ENCODE assay signal across 16 cellular contexts in the genomic region with DNA sequence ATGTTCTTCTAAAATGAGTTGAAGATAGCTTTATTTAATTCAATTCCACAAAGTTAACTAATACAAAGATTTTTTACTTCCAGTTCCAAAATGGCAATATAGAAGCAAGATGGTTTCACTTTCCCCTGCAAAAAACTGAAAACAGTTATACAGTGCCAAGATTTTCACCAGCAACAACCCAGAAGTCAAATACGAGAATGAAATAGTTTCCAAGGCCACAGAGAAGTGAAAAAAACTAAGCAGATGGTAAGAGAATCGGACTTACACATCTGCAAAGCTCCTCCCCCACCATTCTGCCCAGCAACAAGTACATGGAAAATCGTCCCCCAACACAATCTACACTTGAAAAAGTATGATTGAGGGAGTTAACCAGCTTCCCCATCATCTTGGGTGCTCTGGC. TPM values are rescaled to one million over a fixed set of nuclear protein-coding genes. Genes with fewer than 3 reads are reported as not detected.
DNase-seq lines count a peak whose midpoint lies in the region; ATAC-seq and TF ChIP-seq lines count a peak whose summit lies in the region.
"Had no signal": no experiment of that assay in that cellular context is flagged by ENCODE, and none has a peak within 500 bp of the region (broad histone marks: within the 10 kb centered on the region; RNA-seq: fewer than 3 reads in every experiment).

No MANE protein-coding gene starts in this region.

- H3K4me1 ChIP-seq in endodermal cell (ENCODE audit: control insufficient read depth, insufficient read depth, low read length) = no peaks in the 10 kb centered on the region
- H3K4me1 ChIP-seq: BE2C had no signal

- no peak overlapping the region for H3K4me3 ChIP-seq in endodermal cell (ENCODE audit: low read length)

- H3K9ac ChIP-seq in endodermal cell (ENCODE audit: extremely low read depth, low read length, poor library complexity, severe bottlenecking) = no peak overlapping the region

- DNase-seq in Daoy (ENCODE audit: low read depth) (peak; percentile 14), T-helper 17 cell (no peak), memory B cell (ENCODE audit: low spot score in 2 of 2) (no peak), endodermal cell (no peak), midbrain (lab: John Stamatoyannopoulos, UW) (no peak)
- no peak for DNase-seq in stimulated activated CD4-positive, alpha-beta T cell treated with anti-CD3 and anti-CD28 coated beads, Interleukin-12 subunit alpha, Interleukin-12 subunit beta, amount 100 ng/mL, for 4 hours
- no peak for DNase-seq in activated CD8-positive, alpha-beta memory T cell treated with anti-CD3 and anti-CD28 coated beads for 24 hours
- DNase-seq: BE2C, HCEC 1CT, IMR-90, NCI-H146, NCI-H2081 treated with DMSO at 0.1 percent for 48 hours, NCI-H2227 treated with DMSO at 0.1 percent for 48 hours, NCI-H524 treated with DMSO at 0.1 percent for 48 hours, SHP77 treated with DMSO at 0.1 percent for 48 hours had no signal

- no peaks in the 10 kb centered on the region for H3K36me3 ChIP-seq in endodermal cell (ENCODE audit: control insufficient read depth, insufficient read depth, low read length)
- H3K36me3 ChIP-seq: BE2C had no signal

- no peaks in the 10 kb centered on the region for H3K9me3 ChIP-seq in T-helper 17 cell (ENCODE audit: control insufficient read depth, low read length, poor library complexity, severe bottlenecking)
- no peaks in the 10 kb centered on the region for H3K9me3 ChIP-seq in endodermal cell (ENCODE audit: control insufficient read depth, low read length)
- H3K9me3 ChIP-seq: BE2C had no signal

- H3K9me3 Mint-ChIP-seq in memory B cell (no peaks in the 10 kb centered on the region), endodermal cell (peaks cover 11% of the 10 kb centered on the region)

- H3K4me3 Mint-ChIP-seq in T-helper 17 cell = no peak overlapping the region
- H3K4me3 Mint-ChIP-seq in memory B cell = peak overlapping the region; percentile 5
- H3K4me3 Mint-ChIP-seq in endodermal cell = no peak overlapping the region

- TF ChIP-seq CTCF in endodermal cell (conservative IDR thresholded peaks at IDR 0.05) = no peak

- ATAC-seq in HG02798 (IDR thresholded peaks at IDR 0.05; ENCODE audit: poor library complexity, unreplicated experiment) (peak; percentile 47), T-helper 17 cell (no peak), memory B cell (ENCODE audit: low read depth) (no peak)

- no peak overlapping the region for H3K27ac ChIP-seq in endodermal cell (ENCODE audit: low read depth, low read length)

- WGBS in endodermal cell (ENCODE audit: insufficient coverage in 1 of 2, insufficient read length in 1 of 2), 2 experiments = 91% methylated on average over 3 of the region's 3 CpGs; no CpG with 5 or more reads in 1 of the 2 experiments

- H3K27me3 ChIP-seq in endodermal cell (ENCODE audit: control insufficient read depth, insufficient read depth, low read length, poor library complexity, severe bottlenecking) = no peaks in the 10 kb centered on the region
- H3K27me3 ChIP-seq: BE2C had no signal

- H3K27me3 Mint-ChIP-seq in T-helper 17 cell (peaks cover 20% of the 10 kb centered on the region), memory B cell (peaks cover 11% of the 10 kb centered on the region), endodermal cell (ENCODE audit: insufficient read depth) (peaks cover 3% of the 10 kb centered on the region)

- H3K36me3 Mint-ChIP-seq in T-helper 17 cell (ENCODE audit: low read depth) (peaks cover 1% of the 10 kb centered on the region), memory B cell (no peaks in the 10 kb centered on the region), endodermal cell (ENCODE audit: low read depth) (no peaks in the 10 kb centered on the region)

- no peaks in the 10 kb centered on the region for H3K4me1 Mint-ChIP-seq in T-helper 17 cell
- peaks cover 6% of the 10 kb centered on the region for H3K4me1 Mint-ChIP-seq in memory B cell
- H3K4me1 Mint-ChIP-seq in endodermal cell = no peaks in the 10 kb centered on the region

- H3K27ac Mint-ChIP-seq in T-helper 17 cell = peak overlapping the region; percentile 46
- H3K27ac Mint-ChIP-seq in memory B cell = no peak overlapping the region
- H3K27ac Mint-ChIP-seq in endodermal cell = no peak overlapping the region

RNA-seq across cellular contexts. Expression of a gene that starts 30.3 kb away (rescaled TPM):
- 0.36 TPM in 1 of 2 replicates, not detected in the other for total RNA-seq in Daoy (2014; rRNA removed; shearing (Covaris generic))
- total RNA-seq in T-helper 17 cell (1 to 10 TPM in 1 of 2 donors, under 1 TPM in 1; 0.52 to 3.3 TPM), endodermal cell (10 to 100 TPM; 79.4 to 86.0 TPM)
- 8.0 TPM for polyA plus RNA-seq in endodermal cell (2013, experiment 1 of 2)
- polyA plus RNA-seq in endodermal cell (2013, experiment 2 of 2) = 7.0 TPM
- total RNA-seq: IMR-90 had no signal

RNA-seq across cellular contexts. Expression of a gene that starts 34.5 kb away (rescaled TPM):
- total RNA-seq in Daoy (2014; rRNA removed; shearing (Covaris generic)) = not detected in 2 replicates
- total RNA-seq in T-helper 17 cell (not detected), endodermal cell (not detected)
- polyA plus RNA-seq in endodermal cell (2013, experiment 1 of 2) = not detected
- not detected for polyA plus RNA-seq in endodermal cell (2013, experiment 2 of 2)
- total RNA-seq: IMR-90 had no signal
- polyA plus RNA-seq: IMR-90 had no signal

RNA-seq across cellular contexts. Expression of a gene that starts 53.1 kb away (rescaled TPM):
- not detected in 2 replicates for total RNA-seq in Daoy (2014; rRNA removed; shearing (Covaris generic))
- total RNA-seq in T-helper 17 cell (not detected), endodermal cell (not detected)
- not detected for polyA plus RNA-seq in endodermal cell (2013, experiment 1 of 2)
- not detected for polyA plus RNA-seq in endodermal cell (2013, experiment 2 of 2)
- total RNA-seq: IMR-90 had no signal
- polyA plus RNA-seq: IMR-90 had no signal

RNA-seq across cellular contexts. Expression of a gene that starts 58.9 kb away (rescaled TPM):
- total RNA-seq in Daoy (2014; rRNA removed; shearing (Covaris generic)) = 0.06 TPM in 1 of 2 replicates, not detected in the other
- total RNA-seq in T-helper 17 cell (not detected), endodermal cell (under 1 TPM; 0.15 to 0.22 TPM)
- not detected for polyA plus RNA-seq in endodermal cell (2013, experiment 1 of 2)
- polyA plus RNA-seq in endodermal cell (2013, experiment 2 of 2) = not detected
- total RNA-seq: IMR-90 had no signal
- polyA plus RNA-seq: IMR-90 had no signal

RNA-seq across cellular contexts. Expression of a gene that starts 59.7 kb away (rescaled TPM):
- not detected in 2 replicates for total RNA-seq in Daoy (2014; rRNA removed; shearing (Covaris generic))
- total RNA-seq in T-helper 17 cell (not detected), endodermal cell (not detected)
- polyA plus RNA-seq in endodermal cell (2013, experiment 1 of 2) = not detected
- polyA plus RNA-seq in endodermal cell (2013, experiment 2 of 2) = not detected
- total RNA-seq: IMR-90 had no signal
- polyA plus RNA-seq: IMR-90 had no signal

Comparison
In these comparisons a context has a peak if more than half of its experiments do, and no peak if none do; other contexts are left out.
1. RNA of a gene that starts 30.3 kb away (total RNA-seq): 79.4 to 86.0 TPM in endodermal cell; 0.52 to 3.3 TPM in T-helper 17 cell and 0.36 TPM in Daoy; every median in the first group is over 10 times any median in the second.